In the genomic region with DNA sequence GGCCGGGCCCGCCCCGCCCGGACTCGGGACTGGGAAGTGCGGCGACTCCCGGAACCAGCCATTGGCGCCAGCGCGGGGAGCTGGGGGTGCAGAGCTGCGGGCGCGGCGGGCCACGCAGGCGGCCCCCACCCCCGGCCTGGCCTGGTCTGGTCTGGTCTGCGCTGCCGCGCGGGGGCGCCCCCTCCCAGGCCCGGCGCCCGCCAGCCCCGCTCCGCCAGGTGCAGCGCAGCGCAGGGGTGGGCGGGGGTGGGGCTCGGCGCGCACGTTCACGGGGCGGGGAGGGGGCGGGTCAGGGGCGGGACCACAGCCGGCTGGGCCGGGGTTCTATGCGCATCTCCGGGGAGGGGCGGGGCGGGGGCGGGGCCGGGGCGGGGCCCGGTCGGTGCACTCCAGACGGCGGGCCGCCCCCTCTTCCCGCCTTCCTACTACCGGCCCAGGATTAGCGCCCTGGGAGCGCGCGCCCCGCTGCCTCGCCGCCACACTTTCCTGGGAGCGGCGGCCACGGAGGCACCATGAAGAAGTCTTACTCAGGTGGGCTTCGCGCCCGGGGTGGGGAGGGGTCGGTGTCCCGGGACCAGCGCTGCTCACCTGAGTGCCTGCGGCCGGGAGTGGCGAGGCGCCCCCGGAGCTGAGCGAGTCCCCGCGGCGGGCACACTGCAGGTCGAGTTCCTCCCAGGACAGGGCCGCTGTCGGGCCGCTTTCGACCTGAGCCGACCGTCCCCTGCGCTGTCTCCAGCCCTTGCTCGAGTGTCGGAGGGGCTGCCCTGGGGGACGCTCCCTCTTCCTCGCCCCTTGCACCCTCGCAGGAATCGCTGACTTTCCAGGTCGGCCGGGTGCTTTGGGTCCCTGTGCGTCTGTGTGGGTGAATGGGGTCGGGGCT, we compare ENCODE assay signal across 8 cellular contexts.
DNase-seq lines count a peak whose midpoint lies in the region; ATAC-seq and TF ChIP-seq lines count a peak whose summit lies in the region.

No MANE protein-coding gene starts in this region.

- peaks cover 13 to 34% (median 25%) of the 10 kb centered on the region in 4 donors for H3K4me1 ChIP-seq in esophagus muscularis mucosa
- peaks cover 28 to 34% of the 10 kb centered on the region in 2 donors for H3K4me1 ChIP-seq in thyroid gland

- TF ChIP-seq POLR2A in esophagus muscularis mucosa (IDR thresholded peaks at IDR 0.05; ENCODE audit: low read depth), result no peak
- TF ChIP-seq POLR2A in thyroid gland (IDR thresholded peaks at IDR 0.05), result peak; percentile 5 to 81

- peak overlapping the region; percentile 81 for H3K4me3 Mint-ChIP-seq in neural crest cell

- 0% methylated on average over 5 of the region's 98 CpGs for WGBS in esophagus muscularis mucosa
- 0% methylated on average over 3 of the region's 98 CpGs; no CpG with 5 or more reads in 1 of the 2 donors for WGBS in thyroid gland, 2 donors

- ATAC-seq in GM18519 (IDR thresholded peaks at IDR 0.05; ENCODE audit: low FRiP score, unreplicated experiment) (peak; percentile 36), HG03097 (IDR thresholded peaks at IDR 0.05; ENCODE audit: low FRiP score, unreplicated experiment) (peak; percentile 70)

- intact Hi-C loops in esophagus muscularis mucosa (cut with DNase I), result no loop called here
- intact Hi-C loops in thyroid gland (cut with DNase I), result no loop called here

- H3K36me3 ChIP-seq in esophagus muscularis mucosa (no peaks in the 10 kb centered on the region), thyroid gland (no peaks in the 10 kb centered on the region)

- H3K27ac Mint-ChIP-seq in neural crest cell (ENCODE audit: unreplicated experiment), result no peak overlapping the region

- peaks cover 0 to 15% (median 2%) of the 10 kb centered on the region in 4 donors for H3K27me3 ChIP-seq in esophagus muscularis mucosa
- no peaks in the 10 kb centered on the region for H3K27me3 ChIP-seq in thyroid gland

- H3K27me3 Mint-ChIP-seq in neural crest cell (ENCODE audit: low read depth), result peaks cover 61% of the 10 kb centered on the region

- H3K9me3 ChIP-seq in esophagus muscularis mucosa (no peaks in the 10 kb centered on the region), thyroid gland (no peaks in the 10 kb centered on the region)

- H3K4me1 Mint-ChIP-seq in neural crest cell, result peaks cover 16% of the 10 kb centered on the region

- no peaks in the 10 kb centered on the region for H3K9me3 Mint-ChIP-seq in neural crest cell

- DNase-seq in NCI-H69 (lab: John Stamatoyannopoulos, UW), result peak; percentile 92
- peak; percentile 57 for DNase-seq in activated T-cell treated with anti-CD3 and anti-CD28 coated beads for 48 hours (ENCODE audit: low read depth)
- no peak for DNase-seq in esophagus muscularis mucosa (ENCODE audit: extremely low spot score)
- DNase-seq in neural crest cell (ENCODE audit: low read depth, low spot score), result peak; percentile 26
- peak; percentile 69 to 74 for DNase-seq in thyroid gland

- H3K27ac ChIP-seq in 22Rv1, result peak overlapping the region; percentile 36
- no peak overlapping the region for H3K27ac ChIP-seq in esophagus muscularis mucosa (replicated peaks in 1 of 4)
- H3K27ac ChIP-seq in thyroid gland, result peak overlapping the region in 2 of 3 donors; percentile 49 to 56

- H3K4me3 ChIP-seq in esophagus muscularis mucosa, result peak overlapping the region; percentile 54 to 71 (median 55)
- peak overlapping the region; percentile 43 to 77 (median 62) for H3K4me3 ChIP-seq in thyroid gland (replicated peaks in 1 of 3)

- TF ChIP-seq CTCF in 22Rv1 (IDR thresholded peaks at IDR 0.05) (peak; percentile 81), esophagus muscularis mucosa (IDR thresholded peaks at IDR 0.05) (peak; percentile 28 to 46 (median 31)), neural crest cell (conservative IDR thresholded peaks at IDR 0.05) (peak; percentile 50), thyroid gland (IDR thresholded peaks at IDR 0.05) (peak in 3 of 6 experiments; percentile 62 to 64 (median 63))

- H3K36me3 Mint-ChIP-seq in neural crest cell (ENCODE audit: low read depth), result no peaks in the 10 kb centered on the region

- TF ChIP-seq EP300 in esophagus muscularis mucosa (IDR thresholded peaks at IDR 0.05), result no peak

Comparison
In these comparisons a context has a peak if more than half of its experiments do, and no peak if none do; other contexts are left out.
1. H3K27ac ChIP-seq: peak in 22Rv1 (single experiment) and thyroid gland (2 of 3); none in esophagus muscularis mucosa (0 of 4).